23 cellular contexts compared by ENCODE assay signal in genomic region chr21:37757631-37758376, GRCh38.
DNase-seq lines count a peak whose midpoint lies in the region; FAIRE-seq and TF ChIP-seq lines count a peak whose summit lies in the region.
"Had no signal": no experiment of that assay in that cellular context is flagged by ENCODE, and none has a peak within 500 bp of the region (broad histone marks: within the 10 kb centered on the region; RNA-seq: fewer than 3 reads in every experiment).

No MANE protein-coding gene starts in this region.

- POLR2A ChIA-PET in HEK293 (lab: Yijun Ruan, JAX): interaction anchor here (1.1 kb wide), 1 partner anchor 46 kb away, joined by 5 read pairs; no protein-coding TSS in a partner anchor

- H3K4me1 ChIP-seq in HEK293 (ENCODE audit: control insufficient read depth, insufficient read depth, low read length): no peaks in the 10 kb centered on the region
- H3K4me1 ChIP-seq: left lung, Peyer's patch had no signal

- no peak overlapping the region for H3K27ac ChIP-seq in HEK293 (ENCODE audit: extremely low read depth, low read depth, low read length)
- H3K27ac ChIP-seq: BLaER1 treated with 17β-estradiol and CSF1 and Interleukin-3, amounts not matched to agents 10 nM and 100 nM; hepatocyte; left lung; Peyer's patch had no signal

- FAIRE-seq in islet of Langerhans (lab: Jason Lieb, UNC): peak; percentile 66
- FAIRE-seq: astrocyte, endothelial cell of umbilical vein had no signal

- no peak overlapping the region for H3K4me3 ChIP-seq in HEK293 (ENCODE audit: low read depth, low read length)
- H3K4me3 ChIP-seq: BLaER1 treated with 17β-estradiol and CSF1 and Interleukin-3, amounts not matched to agents 10 nM and 100 nM; hepatocyte; left lung; Peyer's patch had no signal

- DNase-seq in NCI-H2029 treated with DMSO at 0.1 percent for 48 hours (lab: John Stamatoyannopoulos, UW) (peak; percentile 20), NCI-H774 (lab: John Stamatoyannopoulos, UW) (peak; percentile 10), ecto neural progenitor cell (ENCODE audit: low spot score) (no peak), GM03348 (ENCODE audit: low spot score) (no peak), GF-D8 (lab: John Stamatoyannopoulos, UW) (no peak)
- DNase-seq: activated B cell treated with CpG ODN at 0.5 μM for 24 hours; activated CD4-positive, alpha-beta T cell treated with anti-CD3 and anti-CD28 coated beads, Interleukin-2, amount 50 U/mL, for 4 hours; activated naive CD8-positive, alpha-beta T cell treated with anti-CD3 and anti-CD28 coated beads for 36 hours; H9; Kasumi-1; MV-4-11; naive B cell; NCI-H2227 treated with DMSO at 0.1 percent for 48 hours; Peyer's patch; retina; stimulated activated CD4-positive, alpha-beta T cell treated with anti-CD3 and anti-CD28 coated beads, Interleukin-2, amount 100 ng/mL, for 48 hours had no signal

- CTCF ChIA-PET in HEK293 (lab: Yijun Ruan, JAX): interaction anchor here (0.6 to 2.5 kb wide), 8 partner anchors 13 to 497 kb away, joined by 3 to 15 read pairs (median 4); partner anchors contain the start of gene KCNJ6

- no peak for TF ChIP-seq CTCF in HEK293 (tag by site-specific recombination; IDR thresholded peaks at IDR 0.05)

- H3K36me3 ChIP-seq in HEK293 (ENCODE audit: control insufficient read depth in 2 of 2, insufficient read depth in 1 of 2, low read length in 2 of 2): no peaks in the 10 kb centered on the region
- H3K36me3 ChIP-seq: BLaER1 treated with 17β-estradiol and CSF1 and Interleukin-3, amounts not matched to agents 10 nM and 100 nM; left lung; Peyer's patch had no signal

- no peaks in the 10 kb centered on the region for H3K9me3 ChIP-seq in HEK293 (ENCODE audit: control insufficient read depth, insufficient read depth, low read depth, low read length)
- H3K9me3 ChIP-seq: BLaER1 treated with 17β-estradiol and CSF1 and Interleukin-3, amounts not matched to agents 10 nM and 100 nM; left lung; Peyer's patch had no signal

TF ChIP-seq in HEK293, 187 proteins besides CTCF, POLR2A, EP300 and RAD21:
- TF ChIP-seq ZNF488 (tag by site-specific recombination; IDR thresholded peaks at IDR 0.05) (no peak), ZNF23 (tag by site-specific recombination; IDR thresholded peaks at IDR 0.05; ENCODE audit: borderline replicate concordance) (no peak), KLF16 (tag by site-specific recombination; IDR thresholded peaks at IDR 0.05) (no peak), KLF17 (tag by site-specific recombination; IDR thresholded peaks at IDR 0.05) (peak; percentile 92), PRDM4 (tag by site-specific recombination; IDR thresholded peaks at IDR 0.05) (no peak), ZNF548 (tag by site-specific recombination; IDR thresholded peaks at IDR 0.05) (no peak), BCL6B (tag by site-specific recombination; IDR thresholded peaks at IDR 0.05) (no peak), ZFHX2 (tag by site-specific recombination; conservative IDR thresholded peaks at IDR 0.05) (peak; percentile 56), EGR2 (tag by site-specific recombination; IDR thresholded peaks at IDR 0.05; ENCODE audit: low read depth) (peak; percentile 59)
TF ChIP-seq in HEK293: peak in this region for 3.

Comparison
In these comparisons a context has a peak if more than half of its experiments do, and no peak if none do; other contexts are left out.
1. DNase-seq: peak in NCI-H2029 treated with DMSO at 0.1 percent for 48 hours (single experiment) and NCI-H774 (single experiment); none in ecto neural progenitor cell (single experiment), GM03348 (single experiment) and GF-D8 (single experiment).